Comparison of ENCODE assay signal across 23 cellular contexts in the genomic region with DNA sequence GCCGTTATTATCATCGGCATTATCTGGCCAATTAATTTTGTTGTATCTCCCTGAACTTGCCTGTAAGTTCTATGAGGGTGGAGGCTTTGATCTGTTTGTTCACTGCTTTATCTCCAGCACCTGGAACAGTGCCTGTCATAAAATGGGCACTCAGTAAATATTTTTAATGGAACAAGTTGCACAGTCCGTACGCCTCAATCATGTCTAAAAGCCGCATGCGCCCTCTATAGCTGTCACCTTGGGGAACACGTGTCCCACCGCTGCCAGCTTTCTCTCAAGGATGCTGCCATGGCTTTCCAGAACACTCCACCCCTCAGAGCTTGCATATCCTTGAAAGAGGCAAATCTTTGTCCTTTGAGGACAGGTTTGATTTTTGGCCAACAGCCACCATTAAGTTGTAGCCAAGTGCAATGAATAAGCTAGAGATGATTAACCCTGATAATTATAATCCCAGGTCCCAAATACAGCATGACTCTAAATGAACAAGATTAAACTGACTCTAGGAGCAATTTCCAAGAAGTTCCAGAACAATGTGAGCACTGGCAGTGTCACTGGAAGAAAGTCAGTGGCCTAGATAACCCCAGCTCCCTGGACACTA. TPM values are rescaled to one million over a fixed set of nuclear protein-coding genes. Genes with fewer than 3 reads are reported as not detected.
DNase-seq lines count a peak whose midpoint lies in the region; ATAC-seq, FAIRE-seq and TF ChIP-seq lines count a peak whose summit lies in the region.
"Had no signal": no experiment of that assay in that cellular context is flagged by ENCODE, and none has a peak within 500 bp of the region (broad histone marks: within the 10 kb centered on the region; RNA-seq: fewer than 3 reads in every experiment).

No MANE protein-coding gene starts in this region.

- no peaks in the 10 kb centered on the region for H3K9me3 ChIP-seq in Peyer's patch
- H3K9me3 ChIP-seq in small intestine (ENCODE audit: control insufficient read depth, low read depth) = no peaks in the 10 kb centered on the region
- H3K9me3 ChIP-seq in BE2C = no peaks in the 10 kb centered on the region

- no peak for FAIRE-seq in small intestine (lab: Jason Lieb, UNC)
- FAIRE-seq: H1, islet of Langerhans had no signal

- H3K36me3 ChIP-seq in Peyer's patch (no peaks in the 10 kb centered on the region), small intestine (ENCODE audit: control insufficient read depth in 2 of 2, insufficient read depth in 2 of 2, low read length in 2 of 2) (no peaks in the 10 kb centered on the region), BE2C (no peaks in the 10 kb centered on the region)

- H3K4me1 ChIP-seq in Peyer's patch = peaks cover 0 to 8% (median 0%) of the 10 kb centered on the region in 4 donors
- no peaks in the 10 kb centered on the region for H3K4me1 ChIP-seq in small intestine (ENCODE audit: control insufficient read depth in 2 of 2, insufficient read depth in 1 of 2, low read depth in 1 of 2, low read length in 1 of 2)
- 0 out of 2 replicates have a peak, but pooled peaks cover 5% of the 10 kb centered on the region for H3K4me1 ChIP-seq in BE2C

- no peak for TF ChIP-seq POLR2A in Peyer's patch (IDR thresholded peaks at IDR 0.05)

- H3K27me3 ChIP-seq in Peyer's patch = no peaks in the 10 kb centered on the region
- no peaks in the 10 kb centered on the region for H3K27me3 ChIP-seq in small intestine (ENCODE audit: control insufficient read depth in 2 of 2, insufficient read depth in 2 of 2, low read length in 2 of 2)
- H3K27me3 ChIP-seq in BE2C = no peaks in the 10 kb centered on the region
- H3K27me3 ChIP-seq: dorsolateral prefrontal cortex had no signal

- ATAC-seq in HG03280 (IDR thresholded peaks at IDR 0.05; ENCODE audit: unreplicated experiment) = no peak
- ATAC-seq: sciatic nerve; stimulated activated effector memory CD8-positive, alpha-beta T cell treated with anti-CD3 and anti-CD28 coated beads, Interleukin-12 subunit alpha, Interleukin-12 subunit beta, amount 100 ng/mL, for 72 hours had no signal

- WGBS in small intestine, 3 donors = 12 to 55% (median 24%) methylated on average over 8 of the region's 8 CpGs

- no peak for TF ChIP-seq CTCF in Peyer's patch (IDR thresholded peaks at IDR 0.05)
- TF ChIP-seq CTCF in BE2C (IDR thresholded peaks at IDR 0.05; ENCODE audit: low read depth, low read length) = no peak

- H3K27ac ChIP-seq in Peyer's patch (no peak overlapping the region), small intestine (ENCODE audit: low read depth in 1 of 2, low read length in 1 of 2) (no peak overlapping the region)
- H3K27ac ChIP-seq: dorsolateral prefrontal cortex had no signal

- no peak overlapping the region for H3K4me3 ChIP-seq in Peyer's patch
- no peak overlapping the region for H3K4me3 ChIP-seq in small intestine (ENCODE audit: low read depth in 1 of 2, low read length in 2 of 2)
- no peak overlapping the region for H3K4me3 ChIP-seq in BE2C (ENCODE audit: low read depth, low read length)
- H3K4me3 ChIP-seq: dorsolateral prefrontal cortex, lung had no signal

- DNase-seq in HT-29 (ENCODE audit: low spot score) = peak; percentile 10
- peak in 2 of 3 donors; percentile 59 to 69 for DNase-seq in Peyer's patch
- peak; percentile 60 for DNase-seq in kidney tubule cell (ENCODE audit: low spot score)
- peak; percentile 84 for DNase-seq in small intestine
- DNase-seq in BE2C = no peak
- DNase-seq in SHP77 (lab: John Stamatoyannopoulos, UW) = no peak
- DNase-seq: activated CD4-positive, alpha-beta T cell treated with anti-CD3 and anti-CD28 coated beads for 4 hours; activated gamma-delta T cell; activated T-cell treated with anti-CD3 and anti-CD28 coated beads for 4 hours; CD4-positive, CD25-positive, alpha-beta regulatory T cell; DMS 273 treated with DMSO at 0.1 percent for 48 hours; dorsolateral prefrontal cortex; NCI-H1105 treated with DMSO at 0.1 percent for 48 hours; NCI-H2029; NCI-H345; NCI-H82; stimulated activated CD4-positive, alpha-beta T cell treated with anti-CD3 and anti-CD28 coated beads, Interleukin-4, amount 100 ng/mL, for 24 hours had no signal

RNA-seq across cellular contexts. Expression of a gene that starts 55.1 kb away (rescaled TPM):
- 50.2 and 52.3 TPM in 2 replicates for total RNA-seq in HT-29 (2014; rRNA removed; shearing (Covaris generic))
- total RNA-seq in Peyer's patch = 10 to 100 TPM; 35.2 to 99.9 (median 50.4) TPM
- 100 to 1,000 TPM; 131 to 207 (median 134) TPM for polyA plus RNA-seq in small intestine
- polyA plus RNA-seq in BE2C (2012; ENCODE audit: insufficient read depth, insufficient read length, low read depth) = 617 TPM

RNA-seq across cellular contexts. Expression of a gene that starts 55.5 kb away (rescaled TPM):
- 48.0 and 51.4 TPM in 2 replicates for total RNA-seq in HT-29 (2014; rRNA removed; shearing (Covaris generic))
- total RNA-seq in Peyer's patch = 100 to 1,000 TPM in 1 of 4 donors, 10 to 100 TPM in 3; 30.5 to 113 (median 77.9) TPM
- polyA plus RNA-seq in small intestine = 10 to 100 TPM; 25.1 to 36.1 (median 27.1) TPM
- 77.8 TPM for polyA plus RNA-seq in BE2C (2012; ENCODE audit: insufficient read depth, insufficient read length, low read depth)

Comparison
In these comparisons a context has a peak if more than half of its experiments do, and no peak if none do; other contexts are left out.
1. DNase-seq: peak in HT-29 (single experiment), Peyer's patch (2 of 3), kidney tubule cell (single experiment) and small intestine (single experiment); none in BE2C (single experiment) and SHP77 (0 of 2).